ENCODE assay signal across 2 cellular contexts in the genomic region with DNA sequence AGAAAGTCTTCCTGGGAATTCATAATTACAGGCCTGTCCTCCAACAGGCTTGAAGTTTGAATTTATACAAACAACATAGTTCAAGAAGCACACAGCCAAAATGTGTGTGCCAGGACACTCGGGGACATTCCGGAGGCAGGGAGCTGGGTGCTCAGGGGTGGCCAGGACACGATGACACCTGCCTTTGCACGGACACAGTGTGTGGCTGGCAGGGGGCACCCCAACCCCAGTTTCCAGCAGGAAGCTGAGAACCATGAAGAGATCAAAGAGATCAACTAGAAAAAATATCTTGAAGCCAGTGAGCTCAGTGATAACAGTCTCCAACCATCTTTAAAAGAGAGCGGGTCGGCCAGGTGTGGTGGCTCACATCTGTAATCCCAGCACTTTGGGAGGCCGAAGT.
TF ChIP-seq lines count a peak whose summit lies in the region.

No MANE protein-coding gene starts in this region.

TF ChIP-seq in SK-N-SH, 30 proteins besides CTCF, POLR2A, EP300 and RAD21:
- TF ChIP-seq, protein P1, sequence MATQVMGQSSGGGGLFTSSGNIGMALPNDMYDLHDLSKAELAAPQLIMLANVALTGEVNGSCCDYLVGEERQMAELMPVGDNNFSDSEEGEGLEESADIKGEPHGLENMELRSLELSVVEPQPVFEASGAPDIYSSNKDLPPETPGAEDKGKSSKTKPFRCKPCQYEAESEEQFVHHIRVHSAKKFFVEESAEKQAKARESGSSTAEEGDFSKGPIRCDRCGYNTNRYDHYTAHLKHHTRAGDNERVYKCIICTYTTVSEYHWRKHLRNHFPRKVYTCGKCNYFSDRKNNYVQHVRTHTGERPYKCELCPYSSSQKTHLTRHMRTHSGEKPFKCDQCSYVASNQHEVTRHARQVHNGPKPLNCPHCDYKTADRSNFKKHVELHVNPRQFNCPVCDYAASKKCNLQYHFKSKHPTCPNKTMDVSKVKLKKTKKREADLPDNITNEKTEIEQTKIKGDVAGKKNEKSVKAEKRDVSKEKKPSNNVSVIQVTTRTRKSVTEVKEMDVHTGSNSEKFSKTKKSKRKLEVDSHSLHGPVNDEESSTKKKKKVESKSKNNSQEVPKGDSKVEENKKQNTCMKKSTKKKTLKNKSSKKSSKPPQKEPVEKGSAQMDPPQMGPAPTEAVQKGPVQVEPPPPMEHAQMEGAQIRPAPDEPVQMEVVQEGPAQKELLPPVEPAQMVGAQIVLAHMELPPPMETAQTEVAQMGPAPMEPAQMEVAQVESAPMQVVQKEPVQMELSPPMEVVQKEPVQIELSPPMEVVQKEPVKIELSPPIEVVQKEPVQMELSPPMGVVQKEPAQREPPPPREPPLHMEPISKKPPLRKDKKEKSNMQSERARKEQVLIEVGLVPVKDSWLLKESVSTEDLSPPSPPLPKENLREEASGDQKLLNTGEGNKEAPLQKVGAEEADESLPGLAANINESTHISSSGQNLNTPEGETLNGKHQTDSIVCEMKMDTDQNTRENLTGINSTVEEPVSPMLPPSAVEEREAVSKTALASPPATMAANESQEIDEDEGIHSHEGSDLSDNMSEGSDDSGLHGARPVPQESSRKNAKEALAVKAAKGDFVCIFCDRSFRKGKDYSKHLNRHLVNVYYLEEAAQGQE (IDR thresholded peaks at IDR 0.05; ENCODE audit: low read depth, low read length): no peak
- TF ChIP-seq TEAD4 (IDR thresholded peaks at IDR 0.05; ENCODE audit: borderline replicate concordance, insufficient read depth) (no peak), FOXJ3 (CRISPR knock-in tag; IDR thresholded peaks at IDR 0.05) (no peak), NFIC (IDR thresholded peaks at IDR 0.05; ENCODE audit: borderline replicate concordance) (no peak), IRF3 (IDR thresholded peaks at IDR 0.05; ENCODE audit: low read depth, low read length) (no peak), RFX5 (IDR thresholded peaks at IDR 0.05; ENCODE audit: low read length) (no peak), NRF1 (IDR thresholded peaks at IDR 0.05; ENCODE audit: low read depth, low read length) (no peak), MXI1 (IDR thresholded peaks at IDR 0.05; ENCODE audit: low read depth, low read length) (no peak), TCF12 (IDR thresholded peaks at IDR 0.05) (no peak), YY1 (IDR thresholded peaks at IDR 0.05; ENCODE audit: low read depth) (no peak), CHD2 (IDR thresholded peaks at IDR 0.05; ENCODE audit: low read length, partially characterized antibody) (no peak), RXRA (IDR thresholded peaks at IDR 0.05; ENCODE audit: borderline replicate concordance, low read depth) (no peak), FOXM1 (IDR thresholded peaks at IDR 0.05; ENCODE audit: low read depth) (no peak), SMC3 (IDR thresholded peaks at IDR 0.05; ENCODE audit: low read depth, low read length) (no peak), TAF1 (IDR thresholded peaks at IDR 0.05; ENCODE audit: borderline replicate concordance, low read depth, low read length) (no peak), POLR2AphosphoS5 (IDR thresholded peaks at IDR 0.05; ENCODE audit: low read depth, low read length) (no peak), SIN3A (IDR thresholded peaks at IDR 0.05; ENCODE audit: borderline replicate concordance, low read depth, low read length) (no peak), MEF2A (IDR thresholded peaks at IDR 0.05; ENCODE audit: borderline replicate concordance, low read depth) (no peak)
- TF ChIP-seq, protein P2, sequence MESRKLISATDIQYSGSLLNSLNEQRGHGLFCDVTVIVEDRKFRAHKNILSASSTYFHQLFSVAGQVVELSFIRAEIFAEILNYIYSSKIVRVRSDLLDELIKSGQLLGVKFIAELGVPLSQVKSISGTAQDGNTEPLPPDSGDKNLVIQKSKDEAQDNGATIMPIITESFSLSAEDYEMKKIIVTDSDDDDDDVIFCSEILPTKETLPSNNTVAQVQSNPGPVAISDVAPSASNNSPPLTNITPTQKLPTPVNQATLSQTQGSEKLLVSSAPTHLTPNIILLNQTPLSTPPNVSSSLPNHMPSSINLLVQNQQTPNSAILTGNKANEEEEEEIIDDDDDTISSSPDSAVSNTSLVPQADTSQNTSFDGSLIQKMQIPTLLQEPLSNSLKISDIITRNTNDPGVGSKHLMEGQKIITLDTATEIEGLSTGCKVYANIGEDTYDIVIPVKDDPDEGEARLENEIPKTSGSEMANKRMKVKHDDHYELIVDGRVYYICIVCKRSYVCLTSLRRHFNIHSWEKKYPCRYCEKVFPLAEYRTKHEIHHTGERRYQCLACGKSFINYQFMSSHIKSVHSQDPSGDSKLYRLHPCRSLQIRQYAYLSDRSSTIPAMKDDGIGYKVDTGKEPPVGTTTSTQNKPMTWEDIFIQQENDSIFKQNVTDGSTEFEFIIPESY (IDR thresholded peaks at IDR 0.05; ENCODE audit: borderline replicate concordance, low read depth): no peak
- TF ChIP-seq, protein P3, sequence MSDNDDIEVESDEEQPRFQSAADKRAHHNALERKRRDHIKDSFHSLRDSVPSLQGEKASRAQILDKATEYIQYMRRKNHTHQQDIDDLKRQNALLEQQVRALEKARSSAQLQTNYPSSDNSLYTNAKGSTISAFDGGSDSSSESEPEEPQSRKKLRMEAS (IDR thresholded peaks at IDR 0.05; ENCODE audit: low read depth): no peak

TF ChIP-seq in SK-N-SH treated with all-trans-retinoic acid at 6 μM for 48 hours, 23 proteins besides CTCF, POLR2A, EP300 and RAD21 (continued from another document):
- TF ChIP-seq CSRNP3 (CRISPR knock-in tag; IDR thresholded peaks at IDR 0.05) (no peak), ZC3H10 (CRISPR knock-in tag; IDR thresholded peaks at IDR 0.05) (no peak), CSDC2 (CRISPR knock-in tag; IDR thresholded peaks at IDR 0.05) (no peak), ZNF565 (CRISPR knock-in tag; conservative IDR thresholded peaks at IDR 0.05; ENCODE audit: low read depth) (no peak), PPARA (CRISPR knock-in tag; IDR thresholded peaks at IDR 0.05; ENCODE audit: borderline replicate concordance) (no peak), ZNF70 (CRISPR knock-in tag; IDR thresholded peaks at IDR 0.05) (no peak), ZFP30 (CRISPR knock-in tag; IDR thresholded peaks at IDR 0.05) (no peak), ISL1 (CRISPR knock-in tag; IDR thresholded peaks at IDR 0.05) (no peak), ZFP3 (CRISPR knock-in tag; IDR thresholded peaks at IDR 0.05) (no peak), ARNTL (CRISPR knock-in tag; IDR thresholded peaks at IDR 0.05; ENCODE audit: borderline replicate concordance, low read depth) (no peak)
- TF ChIP-seq, protein P4, sequence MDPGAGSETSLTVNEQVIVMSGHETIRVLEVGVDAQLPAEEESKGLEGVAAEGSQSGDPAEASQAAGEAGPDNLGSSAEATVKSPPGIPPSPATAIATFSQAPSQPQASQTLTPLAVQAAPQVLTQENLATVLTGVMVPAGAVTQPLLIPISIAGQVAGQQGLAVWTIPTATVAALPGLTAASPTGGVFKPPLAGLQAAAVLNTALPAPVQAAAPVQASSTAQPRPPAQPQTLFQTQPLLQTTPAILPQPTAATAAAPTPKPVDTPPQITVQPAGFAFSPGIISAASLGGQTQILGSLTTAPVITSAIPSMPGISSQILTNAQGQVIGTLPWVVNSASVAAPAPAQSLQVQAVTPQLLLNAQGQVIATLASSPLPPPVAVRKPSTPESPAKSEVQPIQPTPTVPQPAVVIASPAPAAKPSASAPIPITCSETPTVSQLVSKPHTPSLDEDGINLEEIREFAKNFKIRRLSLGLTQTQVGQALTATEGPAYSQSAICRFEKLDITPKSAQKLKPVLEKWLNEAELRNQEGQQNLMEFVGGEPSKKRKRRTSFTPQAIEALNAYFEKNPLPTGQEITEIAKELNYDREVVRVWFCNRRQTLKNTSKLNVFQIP (CRISPR knock-in tag; IDR thresholded peaks at IDR 0.05; ENCODE audit: borderline replicate concordance, low read depth): no peak
